19 cellular contexts compared by ENCODE assay signal in the genomic region with DNA sequence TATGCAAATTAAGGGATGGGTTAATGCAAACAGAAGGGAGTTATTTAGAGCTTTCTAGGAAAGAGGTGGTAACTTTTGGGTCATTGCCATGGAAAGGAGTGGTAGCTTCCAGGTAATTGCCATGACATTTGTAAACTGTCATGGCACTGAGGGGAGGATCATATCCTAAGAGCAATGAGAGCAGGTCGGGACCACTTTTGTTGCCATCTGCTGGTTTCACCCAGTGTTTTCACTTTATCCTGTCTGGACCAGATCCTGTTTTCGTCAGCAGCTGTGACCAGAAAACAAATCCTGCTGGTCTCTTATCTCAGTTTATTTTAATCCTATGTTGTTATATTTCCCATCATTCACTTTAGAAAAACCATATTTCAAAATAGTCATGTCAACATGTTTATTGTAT. TPM values are rescaled to one million over a fixed set of nuclear protein-coding genes. Genes with fewer than 3 reads are reported as not detected.
DNase-seq lines count a peak whose midpoint lies in the region; ATAC-seq and TF ChIP-seq lines count a peak whose summit lies in the region.
"Had no signal": no experiment of that assay in that cellular context is flagged by ENCODE, and none has a peak within 500 bp of the region (broad histone marks: within the 10 kb centered on the region; RNA-seq: fewer than 3 reads in every experiment).

No MANE protein-coding gene starts in this region.

- no peaks in the 10 kb centered on the region for H3K4me1 ChIP-seq in Panc1 (ENCODE audit: control insufficient read depth, insufficient read depth, low read length)
- no peaks in the 10 kb centered on the region for H3K4me1 ChIP-seq in testis
- H3K4me1 ChIP-seq: sigmoid colon had no signal

- no peak overlapping the region for H3K27ac Mint-ChIP-seq in chondrocyte (ENCODE audit: unreplicated experiment)
- H3K27ac Mint-ChIP-seq: immature natural killer cell; memory B cell; stimulated activated effector memory CD8-positive, alpha-beta T cell treated with anti-CD3 and anti-CD28 coated beads, Interleukin-12 subunit alpha, Interleukin-12 subunit beta, amount 100 ng/mL, for 72 hours had no signal

- in situ Hi-C loops in Panc1 (cut with HindIII; ENCODE audit: low pct_unique_long_range_greater_than_20kb, low sequenced_read_pairs) = no loop called here

- intact Hi-C loops in Panc1 (cut with micrococcal nuclease; ENCODE audit: unreplicated experiment) (no loop called here), testis (cut with DNase I; ENCODE audit: low total_unique reads) (no loop called here)

- no peak overlapping the region for H3K27ac ChIP-seq in Panc1 (ENCODE audit: low read length)
- no peak overlapping the region for H3K27ac ChIP-seq in testis
- H3K27ac ChIP-seq: HL-60, sigmoid colon had no signal

- CTCF ChIA-PET in Panc1 (lab: Charles Lee) = no interaction called here

- DNase-seq in GM06990 (ENCODE audit: extremely low read depth, insufficient read length) = no peak
- DNase-seq in LNCaP clone FGC (ENCODE audit: low read depth) = no peak
- DNase-seq in Panc1 (ENCODE audit: low read depth, low spot score) = no peak
- peak; percentile 4 for DNase-seq in fibroblast of the aortic adventitia (ENCODE audit: low read depth)
- no peak for DNase-seq in activated CD4-positive, alpha-beta T cell treated with anti-CD3 and anti-CD28 coated beads, Interleukin-2, amount 50 U/mL, for 4 hours
- DNase-seq in GM10266 (ENCODE audit: extremely low spot score) = no peak
- no peak for DNase-seq in testis
- DNase-seq in chondrocyte (ENCODE audit: low spot score) = no peak
- DNase-seq: activated effector memory CD4-positive, alpha-beta T cell treated with anti-CD3 and anti-CD28 coated beads, Interleukin-2, amount 50 U/mL, for 16 hours; C1 segment of cervical spinal cord; EL; immature natural killer cell; MG63; SHP77 treated with DMSO at 0.1 percent for 48 hours; sigmoid colon; stimulated activated CD4-positive, alpha-beta T cell treated with anti-CD3 and anti-CD28 coated beads, Interleukin-4, amount 100 ng/mL, for 24 hours had no signal

- H3K4me3 ChIP-seq in GM06990 (replicated peaks; ENCODE audit: low read depth, low read length) (no peak overlapping the region), LNCaP clone FGC (ENCODE audit: low read depth, low read length) (no peak overlapping the region), Panc1 (ENCODE audit: low read depth in 2 of 2, low read length in 2 of 2) (no peak overlapping the region), fibroblast of the aortic adventitia (ENCODE audit: low read depth, low read length) (no peak overlapping the region), testis (no peak overlapping the region)
- H3K4me3 ChIP-seq: MG63, sigmoid colon had no signal

- H3K27me3 Mint-ChIP-seq in chondrocyte (ENCODE audit: low read depth) = peaks cover 4% of the 10 kb centered on the region

- POLR2A ChIA-PET in Panc1 (lab: Charles Lee) = no interaction called here

- H3K27me3 ChIP-seq in GM06990 (replicated peaks; ENCODE audit: control insufficient read depth, insufficient read depth, low read length) (no peaks in the 10 kb centered on the region), Panc1 (ENCODE audit: control insufficient read depth, insufficient read depth, low read length) (peaks cover 2% of the 10 kb centered on the region; the same call in 1 of the 2 replicates), testis (no peaks in the 10 kb centered on the region)
- H3K27me3 ChIP-seq: MG63, sigmoid colon had no signal

- H3K4me3 Mint-ChIP-seq in chondrocyte (ENCODE audit: unreplicated experiment) = no peak overlapping the region
- H3K4me3 Mint-ChIP-seq: immature natural killer cell; memory B cell; stimulated activated effector memory CD8-positive, alpha-beta T cell treated with anti-CD3 and anti-CD28 coated beads, Interleukin-12 subunit alpha, Interleukin-12 subunit beta, amount 100 ng/mL, for 72 hours had no signal

- TF ChIP-seq CTCF in GM06990 (IDR thresholded peaks at IDR 0.05; ENCODE audit: insufficient read depth, low read length, poor library complexity, severe bottlenecking) = peak; percentile 12
- TF ChIP-seq CTCF in LNCaP clone FGC (IDR thresholded peaks at IDR 0.05; ENCODE audit: control insufficient read depth, extremely low read depth, insufficient read depth) = 0 out of 2 replicates have a peak, but pooled peaks have one; percentile 12
- peak; percentile 18 for TF ChIP-seq CTCF in Panc1 (IDR thresholded peaks at IDR 0.05)
- TF ChIP-seq CTCF in fibroblast of the aortic adventitia (IDR thresholded peaks at IDR 0.05; ENCODE audit: insufficient read depth, low read length) = no peak
- no peak for TF ChIP-seq CTCF in GM10266 (IDR thresholded peaks at IDR 0.05; ENCODE audit: control insufficient read depth, insufficient read depth, low read depth, missing control alignments)
- no peak for TF ChIP-seq CTCF in testis (IDR thresholded peaks at IDR 0.05)
- no peak for TF ChIP-seq CTCF in chondrocyte (IDR thresholded peaks at IDR 0.05)

- H3K9me3 Mint-ChIP-seq in chondrocyte (ENCODE audit: low read depth) = peaks cover 5% of the 10 kb centered on the region
- H3K9me3 Mint-ChIP-seq: immature natural killer cell; memory B cell; stimulated activated effector memory CD8-positive, alpha-beta T cell treated with anti-CD3 and anti-CD28 coated beads, Interleukin-12 subunit alpha, Interleukin-12 subunit beta, amount 100 ng/mL, for 72 hours had no signal

- no peaks in the 10 kb centered on the region for H3K4me1 Mint-ChIP-seq in chondrocyte (ENCODE audit: low read depth)
- H3K4me1 Mint-ChIP-seq: immature natural killer cell; stimulated activated effector memory CD8-positive, alpha-beta T cell treated with anti-CD3 and anti-CD28 coated beads, Interleukin-12 subunit alpha, Interleukin-12 subunit beta, amount 100 ng/mL, for 72 hours had no signal

- TF ChIP-seq POLR2A in testis (IDR thresholded peaks at IDR 0.05) = no peak

- no TSS peak for BruUV-seq in Panc1 (replicated peaks; lab: Mats Ljungman, UMichigan)

- no peak for ATAC-seq in Panc1
- ATAC-seq: stimulated activated effector memory CD8-positive, alpha-beta T cell treated with anti-CD3 and anti-CD28 coated beads, Interleukin-12 subunit alpha, Interleukin-12 subunit beta, amount 100 ng/mL, for 72 hours had no signal

- WGBS in testis, 2 donors = 57% methylated on average over 2 of the region's 2 CpGs

- no peaks in the 10 kb centered on the region for H3K36me3 Mint-ChIP-seq in chondrocyte (ENCODE audit: low read depth)
- H3K36me3 Mint-ChIP-seq: immature natural killer cell; memory B cell; stimulated activated effector memory CD8-positive, alpha-beta T cell treated with anti-CD3 and anti-CD28 coated beads, Interleukin-12 subunit alpha, Interleukin-12 subunit beta, amount 100 ng/mL, for 72 hours had no signal

- H3K9me3 ChIP-seq in Panc1 (ENCODE audit: control insufficient read depth, insufficient read depth, low read depth, low read length) (no peaks in the 10 kb centered on the region), testis (no peaks in the 10 kb centered on the region)
- H3K9me3 ChIP-seq: MG63, sigmoid colon had no signal

- H3K36me3 ChIP-seq in GM06990 (ENCODE audit: control insufficient read depth, insufficient read depth, low read length) (no peaks in the 10 kb centered on the region), Panc1 (ENCODE audit: control insufficient read depth, insufficient read depth, low read length) (no peaks in the 10 kb centered on the region), testis (ENCODE audit: low read depth, missing control alignments) (no peaks in the 10 kb centered on the region)
- H3K36me3 ChIP-seq: MG63, sigmoid colon had no signal

RNA-seq across cellular contexts. Expression of a gene that starts 0.9 kb away (rescaled TPM):
- total RNA-seq in Panc1 (2021; ENCODE audit: unreplicated experiment) (0.33 TPM), fibroblast of the aortic adventitia (ENCODE audit: low replicate concordance) (0.27 TPM in 1 of 2 replicates, not detected in the other), testis (1 to 10 TPM in 1 of 2 donors, not detected in 1; 1.2 TPM), chondrocyte (0.89 TPM in 1 of 3 replicates, not detected in the others)
- polyA plus RNA-seq in Panc1 (2012; ENCODE audit: insufficient read length) = not detected
- 0.87 TPM for polyA plus RNA-seq in testis (ENCODE audit: insufficient read depth, low read depth, low replicate concordance)
- total RNA-seq: sigmoid colon had no signal

RNA-seq across cellular contexts. Expression of a gene that starts 8.8 kb away (rescaled TPM):
- total RNA-seq in Panc1 (2021; ENCODE audit: unreplicated experiment) = 54.4 TPM
- polyA plus RNA-seq in Panc1 (2012; ENCODE audit: insufficient read length) = 25.9 TPM
- total RNA-seq in fibroblast of the aortic adventitia (ENCODE audit: low replicate concordance) = 35.1 and 36.7 TPM in 2 replicates
- total RNA-seq in testis = 10 to 100 TPM; 40.1 to 47.2 TPM
- polyA plus RNA-seq in testis (ENCODE audit: insufficient read depth, low read depth, low replicate concordance) = 28.1 TPM
- total RNA-seq in chondrocyte = 25.4 to 30.4 TPM (median 28.5 TPM) in 3 replicates

Comparison
In these comparisons a context has a peak if more than half of its experiments do, and no peak if none do; other contexts are left out.
1. CTCF ChIP-seq: peak in GM06990 (single experiment), LNCaP clone FGC (single experiment) and Panc1 (single experiment); none in fibroblast of the aortic adventitia (single experiment), GM10266 (single experiment), testis (0 of 3) and chondrocyte (single experiment).